In genomic region chr19:44903602-44904425, GRCh38 we compare ENCODE assay signal across 1 cellular context.
TF ChIP-seq lines count a peak whose summit lies in the region.

No MANE protein-coding gene starts in this region.

TF ChIP-seq in HepG2, 621 proteins besides CTCF, POLR2A, EP300 and RAD21 (continued from another document and continues in another):
- TF ChIP-seq PRDM15 (CRISPR knock-in tag; IDR thresholded peaks at IDR 0.05) (0 out of 2 replicates have a peak, but pooled peaks have one; percentile 26), ZNF407 (CRISPR knock-in tag; IDR thresholded peaks at IDR 0.05; ENCODE audit: not compliant biosample characterization) (peak; percentile 49), WIZ (CRISPR knock-in tag; IDR thresholded peaks at IDR 0.05) (0 out of 2 replicates have a peak, but pooled peaks have one; percentile 28), NFIB (CRISPR knock-in tag; IDR thresholded peaks at IDR 0.05; ENCODE audit: borderline replicate concordance) (no peak), MAFF (IDR thresholded peaks at IDR 0.05; ENCODE audit: low read depth, low read length) (peak; percentile 65), TIGD3 (CRISPR knock-in tag; IDR thresholded peaks at IDR 0.05; ENCODE audit: borderline replicate concordance) (no peak), PAX8 (CRISPR knock-in tag; IDR thresholded peaks at IDR 0.05; ENCODE audit: borderline replicate concordance) (0 out of 2 replicates have a peak, but pooled peaks have one; percentile 63), ZFP82 (CRISPR knock-in tag; IDR thresholded peaks at IDR 0.05; ENCODE audit: borderline replicate concordance) (peak; percentile 24; the same call in 1 of the 2 replicates), RFXANK (CRISPR knock-in tag; IDR thresholded peaks at IDR 0.05) (peak; percentile 88; the same call in 1 of the 2 replicates), ZNF329 (CRISPR knock-in tag; IDR thresholded peaks at IDR 0.05; ENCODE audit: low read depth) (no peak), ZKSCAN8 (CRISPR knock-in tag; IDR thresholded peaks at IDR 0.05; ENCODE audit: borderline replicate concordance) (no peak), ZNF704 (CRISPR knock-in tag; IDR thresholded peaks at IDR 0.05; ENCODE audit: borderline replicate concordance) (0 out of 2 replicates have a peak, but pooled peaks have one; percentile 64), STAG1 (CRISPR knock-in tag; IDR thresholded peaks at IDR 0.05) (peak; percentile 93), YEATS2 (CRISPR knock-in tag; IDR thresholded peaks at IDR 0.05; ENCODE audit: borderline replicate concordance) (peak; percentile 20; the same call in 1 of the 2 replicates), HOMEZ (CRISPR knock-in tag; IDR thresholded peaks at IDR 0.05; ENCODE audit: low read depth) (no peak), GMEB1 (CRISPR knock-in tag; IDR thresholded peaks at IDR 0.05; ENCODE audit: borderline replicate concordance) (peak; percentile 49; the same call in 1 of the 2 replicates), ZBTB42 (CRISPR knock-in tag; IDR thresholded peaks at IDR 0.05) (no peak; the same call in 1 of the 2 replicates), ZBTB46 (CRISPR knock-in tag; IDR thresholded peaks at IDR 0.05; ENCODE audit: borderline replicate concordance) (0 out of 2 replicates have a peak, but pooled peaks have one; percentile 70), HOXA3 (CRISPR knock-in tag; IDR thresholded peaks at IDR 0.05) (peak; percentile 76), ZNF562 (CRISPR knock-in tag; IDR thresholded peaks at IDR 0.05; ENCODE audit: borderline replicate concordance) (no peak), ZNF362 (CRISPR knock-in tag; IDR thresholded peaks at IDR 0.05; ENCODE audit: borderline replicate concordance) (peak; percentile 71; the same call in 1 of the 2 replicates), ZNF574 (CRISPR knock-in tag; IDR thresholded peaks at IDR 0.05) (peak; percentile 68; the same call in 1 of the 2 replicates), MTF2 (CRISPR knock-in tag; IDR thresholded peaks at IDR 0.05; ENCODE audit: borderline replicate concordance) (no peak), MEF2D (CRISPR knock-in tag; IDR thresholded peaks at IDR 0.05) (peak; percentile 60), DR1 (CRISPR knock-in tag; IDR thresholded peaks at IDR 0.05) (no peak; the same call in 1 of the 2 replicates), CHD2 (IDR thresholded peaks at IDR 0.05; ENCODE audit: low read depth, low read length) (peak; percentile 67), XBP1 (CRISPR knock-in tag; IDR thresholded peaks at IDR 0.05) (no peak)
